11 cellular contexts compared by ENCODE assay signal in the genomic region with DNA sequence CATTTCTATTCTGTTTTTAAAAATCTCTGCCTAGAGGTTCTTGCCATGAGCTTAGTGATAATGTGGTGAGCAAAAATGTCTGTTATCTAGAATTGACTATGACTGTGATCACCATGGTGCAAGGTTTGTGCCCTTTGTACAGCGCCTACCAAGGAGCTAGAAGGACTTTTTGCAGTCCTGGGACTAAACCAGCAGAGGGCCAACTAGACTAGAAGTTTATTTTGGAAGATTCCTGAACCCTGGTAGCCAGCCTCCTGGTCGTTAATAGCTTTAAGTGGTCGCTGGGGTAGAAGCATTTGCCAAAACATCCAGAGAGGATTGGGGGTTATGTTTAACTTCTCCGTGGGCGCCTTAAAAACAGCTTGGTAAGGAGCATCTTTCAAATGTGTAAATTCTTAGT. TPM values are rescaled to one million over a fixed set of nuclear protein-coding genes. Genes with fewer than 3 reads are reported as not detected.
DNase-seq lines count a peak whose midpoint lies in the region; ATAC-seq and TF ChIP-seq lines count a peak whose summit lies in the region.
"Had no signal": no experiment of that assay in that cellular context is flagged by ENCODE, and none has a peak within 500 bp of the region (broad histone marks: within the 10 kb centered on the region; RNA-seq: fewer than 3 reads in every experiment).

No MANE protein-coding gene starts in this region.

- H3K4me2 ChIP-seq in neural progenitor cell = no peak overlapping the region

- peaks cover 4% of the 10 kb centered on the region for H3K79me2 ChIP-seq in neural progenitor cell (ENCODE audit: low read depth)

- peaks cover 10% of the 10 kb centered on the region for H4K20me1 ChIP-seq in neural progenitor cell (ENCODE audit: low read depth)

- DNase-seq in GM12864 (ENCODE audit: low read depth) = no peak
- DNase-seq in MG63 = peak; percentile 23
- DNase-seq in choroid plexus epithelial cell (ENCODE audit: low read depth) = peak; percentile 62
- peak; percentile 56 for DNase-seq in neural progenitor cell (ENCODE audit: low spot score)
- no peak for DNase-seq in COLO829 (ENCODE audit: low spot score)
- DNase-seq: dorsolateral prefrontal cortex, NCI-H1092, psoas muscle had no signal

- no peak overlapping the region for H3K27ac Mint-ChIP-seq in neural progenitor cell

- no peak for ATAC-seq in GM19467 (IDR thresholded peaks at IDR 0.05; ENCODE audit: unreplicated experiment)
- ATAC-seq in HG02840 (IDR thresholded peaks at IDR 0.05; ENCODE audit: low FRiP score, unreplicated experiment) = no peak
- ATAC-seq in HG03442 (IDR thresholded peaks at IDR 0.05; ENCODE audit: unreplicated experiment) = no peak
- ATAC-seq: psoas muscle had no signal

- H3K27ac ChIP-seq in neural progenitor cell = no peak overlapping the region
- H3K27ac ChIP-seq: dorsolateral prefrontal cortex, psoas muscle had no signal

- no peaks in the 10 kb centered on the region for H3F3A ChIP-seq in neural progenitor cell (ENCODE audit: low read depth)

- 0 out of 2 replicates have a peak, but pooled peaks cover 2% of the 10 kb centered on the region for H3K36me3 ChIP-seq in MG63
- no peaks in the 10 kb centered on the region for H3K36me3 ChIP-seq in neural progenitor cell

- no peak overlapping the region for H3K9ac ChIP-seq in neural progenitor cell

- TF ChIP-seq CTCF in GM12864 (IDR thresholded peaks at IDR 0.05; ENCODE audit: low read depth, low read length, missing control alignments) = peak; percentile 14
- peak; percentile 78 for TF ChIP-seq CTCF in choroid plexus epithelial cell (conservative IDR thresholded peaks at IDR 0.05; ENCODE audit: low read depth, low read length)
- TF ChIP-seq CTCF in neural progenitor cell (IDR thresholded peaks at IDR 0.05) = peak; percentile 61

- no peaks in the 10 kb centered on the region for H3K9me3 Mint-ChIP-seq in neural progenitor cell

- H3K27me3 Mint-ChIP-seq in neural progenitor cell (ENCODE audit: insufficient read depth, low read depth) = no peaks in the 10 kb centered on the region

- H3K27me3 ChIP-seq in MG63 (no peaks in the 10 kb centered on the region), neural progenitor cell (no peaks in the 10 kb centered on the region)
- H3K27me3 ChIP-seq: dorsolateral prefrontal cortex had no signal

- H3K4me3 Mint-ChIP-seq in neural progenitor cell = no peak overlapping the region

- peaks cover 7% of the 10 kb centered on the region for H3K36me3 Mint-ChIP-seq in neural progenitor cell

- no peak overlapping the region for H3K4me3 ChIP-seq in GM12864 (ENCODE audit: low read depth, low read length)
- H3K4me3 ChIP-seq in MG63 = no peak overlapping the region
- no peak overlapping the region for H3K4me3 ChIP-seq in choroid plexus epithelial cell (ENCODE audit: low read depth, low read length)
- H3K4me3 ChIP-seq in neural progenitor cell = no peak overlapping the region
- H3K4me3 ChIP-seq: dorsolateral prefrontal cortex, psoas muscle had no signal

- peaks cover 6% of the 10 kb centered on the region for H3K4me1 ChIP-seq in neural progenitor cell
- H3K4me1 ChIP-seq: psoas muscle had no signal

- H2AFZ ChIP-seq in neural progenitor cell (replicated peaks) = no peak overlapping the region

- peaks cover 14% of the 10 kb centered on the region for H3K4me1 Mint-ChIP-seq in neural progenitor cell

- H3K9me3 ChIP-seq in MG63 (no peaks in the 10 kb centered on the region), neural progenitor cell (ENCODE audit: low read depth) (no peaks in the 10 kb centered on the region)
- H3K9me3 ChIP-seq: psoas muscle had no signal

RNA-seq across cellular contexts. Expression of a gene that starts 7.8 kb away (rescaled TPM):
- not detected in 2 replicates for total RNA-seq in MG63 (2014; rRNA removed; shearing (Covaris generic); ENCODE audit: low replicate concordance)
- total RNA-seq in neural progenitor cell (ENCODE audit: low replicate concordance) = 69.4 and 101 TPM in 2 replicates

RNA-seq across cellular contexts. Expression of a gene that starts 34.0 kb away (rescaled TPM):
- total RNA-seq in MG63 (2014; rRNA removed; shearing (Covaris generic); ENCODE audit: low replicate concordance) = 18.0 and 27.8 TPM in 2 replicates
- total RNA-seq in neural progenitor cell (ENCODE audit: low replicate concordance) = 51.1 and 83.9 TPM in 2 replicates

RNA-seq across cellular contexts. Expression of a gene that starts 56.1 kb away (rescaled TPM):
- total RNA-seq in MG63 (2014; rRNA removed; shearing (Covaris generic); ENCODE audit: low replicate concordance) = 0.63 and 0.69 TPM in 2 replicates
- total RNA-seq in neural progenitor cell (ENCODE audit: low replicate concordance) = 0.09 and 0.26 TPM in 2 replicates

Comparison
In these comparisons a context has a peak if more than half of its experiments do, and no peak if none do; other contexts are left out.
1. DNase-seq: peak in MG63 (single experiment), choroid plexus epithelial cell (single experiment) and neural progenitor cell (single experiment); none in GM12864 (single experiment) and COLO829 (single experiment).
2. CTCF ChIP-seq: peak in every context shown above with its lines; median percentile 78 in choroid plexus epithelial cell; 61 in neural progenitor cell; 14 in GM12864.
3. RNA of a gene that starts 7.8 kb away (total RNA-seq): 69.4 to 101 TPM in neural progenitor cell; not detected in MG63; every median in the first group is over 10 times any median in the second.